Comparison of ENCODE assay signal across 26 cellular contexts in the genomic region with DNA sequence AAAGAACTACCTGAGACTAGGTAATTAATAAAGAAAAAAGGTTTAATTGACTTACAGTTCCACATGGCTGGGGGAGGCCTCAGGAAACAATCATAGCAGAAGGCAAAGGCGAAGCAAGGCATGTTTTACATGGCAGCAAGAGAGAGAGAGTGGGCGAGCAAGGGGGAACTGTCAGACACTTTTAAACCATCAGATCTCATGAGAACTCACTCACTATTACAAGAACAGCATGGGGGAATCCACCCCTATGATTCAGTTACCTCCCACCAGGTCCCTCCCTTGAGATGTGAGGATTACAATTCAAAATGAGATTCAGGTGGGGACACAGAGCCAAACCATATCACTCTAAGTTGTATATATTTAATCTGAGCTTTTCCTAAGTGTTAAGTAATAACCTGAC.
"Had no signal": no experiment of that assay in that cellular context is flagged by ENCODE, and none has a peak within 500 bp of the region (broad histone marks: within the 10 kb centered on the region; RNA-seq: fewer than 3 reads in every experiment).

No MANE protein-coding gene starts in this region.

- H3K4me3 Mint-ChIP-seq: natural killer cell treated with Interleukin-12 subunit alpha and Interleukin-12 subunit beta and Interleukin-15 and Interleukin-18, amount 100 ng/mL, for 72 hours; stimulated activated memory B cell treated with anti-CD40 and anti-IgM and Interleukin-4, amounts not matched to agents 10 μg/mL and 1 μg/mL and 100 μg/mL, for 72 hours; stimulated activated naive CD8-positive, alpha-beta T cell treated with anti-CD3 and anti-CD28 coated beads, Interleukin-15, Interleukin-2, amounts not matched to agents 100 ng/mL and 50 ng/mL, for 24 hours had no signal

- H3K4me3 ChIP-seq: dorsolateral prefrontal cortex, esophagus squamous epithelium, hepatocyte, lung, prostate gland, spleen, testis, tibial nerve, upper lobe of right lung, vagina had no signal

- H3K9ac ChIP-seq: parathyroid adenoma had no signal

- H3K36me3 Mint-ChIP-seq: natural killer cell treated with Interleukin-12 subunit alpha and Interleukin-12 subunit beta and Interleukin-15 and Interleukin-18, amount 100 ng/mL, for 72 hours had no signal

- H3K4me1 Mint-ChIP-seq: stimulated activated memory B cell treated with anti-CD40 and anti-IgM and Interleukin-4, amounts not matched to agents 10 μg/mL and 1 μg/mL and 100 μg/mL, for 72 hours had no signal

- H3K9me3 Mint-ChIP-seq: natural killer cell treated with Interleukin-12 subunit alpha and Interleukin-12 subunit beta and Interleukin-15 and Interleukin-18, amount 100 ng/mL, for 72 hours had no signal

- H3K27me3 ChIP-seq: dorsolateral prefrontal cortex, esophagus squamous epithelium, hepatocyte, spleen, testis, tibial nerve, upper lobe of right lung, vagina had no signal

- DNase-seq: cortex of kidney; dorsolateral prefrontal cortex; effector CD8-positive, alpha-beta T cell; esophagus squamous epithelium; foreskin fibroblast; kidney; left cardiac atrium; left ventricle myocardium superior; mesenchymal stem cell; midbrain; retina; spleen; stimulated activated CD4-positive, alpha-beta T cell treated with anti-CD3 and anti-CD28 coated beads, Interleukin-15, amount 100 ng/mL, for 24 hours; stimulated activated CD4-positive, alpha-beta T cell treated with anti-CD3 and anti-CD28 coated beads, Interleukin-1b, Interleukin-23, amount 100 ng/mL, for 48 hours; stimulated activated CD4-positive, alpha-beta T cell treated with anti-CD3 and anti-CD28 coated beads, Interleukin-4, amount 100 ng/mL, for 24 hours; testis; upper lobe of right lung had no signal

- H3K27ac ChIP-seq: esophagus squamous epithelium, hepatocyte, parathyroid adenoma, prostate gland, spleen, testis, tibial nerve, upper lobe of right lung, vagina had no signal

- H3K4me1 ChIP-seq: esophagus squamous epithelium, parathyroid adenoma, prostate gland, spleen, testis, upper lobe of right lung, vagina had no signal

- H3K27me3 Mint-ChIP-seq: natural killer cell treated with Interleukin-12 subunit alpha and Interleukin-12 subunit beta and Interleukin-15 and Interleukin-18, amount 100 ng/mL, for 72 hours; stimulated activated memory B cell treated with anti-CD40 and anti-IgM and Interleukin-4, amounts not matched to agents 10 μg/mL and 1 μg/mL and 100 μg/mL, for 72 hours; stimulated activated naive CD8-positive, alpha-beta T cell treated with anti-CD3 and anti-CD28 coated beads, Interleukin-15, Interleukin-2, amounts not matched to agents 100 ng/mL and 50 ng/mL, for 24 hours had no signal

- H3K27ac Mint-ChIP-seq: natural killer cell treated with Interleukin-12 subunit alpha and Interleukin-12 subunit beta and Interleukin-15 and Interleukin-18, amount 100 ng/mL, for 72 hours; stimulated activated memory B cell treated with anti-CD40 and anti-IgM and Interleukin-4, amounts not matched to agents 10 μg/mL and 1 μg/mL and 100 μg/mL, for 72 hours; stimulated activated naive CD8-positive, alpha-beta T cell treated with anti-CD3 and anti-CD28 coated beads, Interleukin-15, Interleukin-2, amounts not matched to agents 100 ng/mL and 50 ng/mL, for 24 hours had no signal

- H3K9me3 ChIP-seq: esophagus squamous epithelium, prostate gland, spleen, testis, tibial nerve, upper lobe of right lung, vagina had no signal

- H3K36me3 ChIP-seq: esophagus squamous epithelium, prostate gland, spleen, tibial nerve, upper lobe of right lung, vagina had no signal
